1 cellular context compared by ENCODE assay signal in the genomic region with DNA sequence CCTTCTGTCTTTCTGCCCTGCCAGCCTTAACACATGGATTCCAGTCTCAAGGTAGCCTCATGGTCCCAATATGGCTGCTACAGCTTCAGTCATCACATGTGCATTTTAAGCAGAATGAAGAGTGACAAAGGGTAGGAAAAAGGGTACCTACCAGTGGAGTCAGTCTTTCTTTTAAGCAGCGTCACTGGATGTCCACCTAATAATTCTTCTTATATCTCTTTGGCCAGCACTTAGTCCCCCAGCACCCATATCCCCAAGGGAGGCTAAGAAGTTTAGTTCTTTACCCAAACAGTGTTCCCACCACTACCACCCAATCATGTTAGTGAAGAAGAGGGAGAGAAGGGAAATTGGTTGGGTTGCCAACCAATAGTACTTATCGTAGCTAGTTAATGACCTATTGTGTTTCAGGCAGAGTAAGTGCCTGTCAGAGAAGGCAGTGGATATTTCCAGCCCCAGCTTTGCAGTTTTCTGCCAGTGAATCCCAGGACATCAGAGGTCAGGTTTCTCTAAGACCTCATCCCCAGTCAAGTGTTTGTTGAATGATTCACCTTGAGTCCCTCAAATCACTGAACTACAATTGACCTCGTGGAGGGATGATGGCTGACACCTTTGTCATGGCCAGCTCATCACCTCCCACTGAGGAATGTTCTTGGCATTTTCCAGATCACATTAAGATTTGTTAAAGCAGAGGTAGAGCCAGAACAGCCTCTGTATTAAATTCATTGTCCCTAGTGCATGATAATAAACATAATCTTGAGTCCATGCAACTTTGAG.
TF ChIP-seq lines count a peak whose summit lies in the region.

No MANE protein-coding gene starts in this region.

TF ChIP-seq in HepG2, 621 proteins besides CTCF, POLR2A, EP300 and RAD21 (continued from another document):
- TF ChIP-seq, protein P1, sequence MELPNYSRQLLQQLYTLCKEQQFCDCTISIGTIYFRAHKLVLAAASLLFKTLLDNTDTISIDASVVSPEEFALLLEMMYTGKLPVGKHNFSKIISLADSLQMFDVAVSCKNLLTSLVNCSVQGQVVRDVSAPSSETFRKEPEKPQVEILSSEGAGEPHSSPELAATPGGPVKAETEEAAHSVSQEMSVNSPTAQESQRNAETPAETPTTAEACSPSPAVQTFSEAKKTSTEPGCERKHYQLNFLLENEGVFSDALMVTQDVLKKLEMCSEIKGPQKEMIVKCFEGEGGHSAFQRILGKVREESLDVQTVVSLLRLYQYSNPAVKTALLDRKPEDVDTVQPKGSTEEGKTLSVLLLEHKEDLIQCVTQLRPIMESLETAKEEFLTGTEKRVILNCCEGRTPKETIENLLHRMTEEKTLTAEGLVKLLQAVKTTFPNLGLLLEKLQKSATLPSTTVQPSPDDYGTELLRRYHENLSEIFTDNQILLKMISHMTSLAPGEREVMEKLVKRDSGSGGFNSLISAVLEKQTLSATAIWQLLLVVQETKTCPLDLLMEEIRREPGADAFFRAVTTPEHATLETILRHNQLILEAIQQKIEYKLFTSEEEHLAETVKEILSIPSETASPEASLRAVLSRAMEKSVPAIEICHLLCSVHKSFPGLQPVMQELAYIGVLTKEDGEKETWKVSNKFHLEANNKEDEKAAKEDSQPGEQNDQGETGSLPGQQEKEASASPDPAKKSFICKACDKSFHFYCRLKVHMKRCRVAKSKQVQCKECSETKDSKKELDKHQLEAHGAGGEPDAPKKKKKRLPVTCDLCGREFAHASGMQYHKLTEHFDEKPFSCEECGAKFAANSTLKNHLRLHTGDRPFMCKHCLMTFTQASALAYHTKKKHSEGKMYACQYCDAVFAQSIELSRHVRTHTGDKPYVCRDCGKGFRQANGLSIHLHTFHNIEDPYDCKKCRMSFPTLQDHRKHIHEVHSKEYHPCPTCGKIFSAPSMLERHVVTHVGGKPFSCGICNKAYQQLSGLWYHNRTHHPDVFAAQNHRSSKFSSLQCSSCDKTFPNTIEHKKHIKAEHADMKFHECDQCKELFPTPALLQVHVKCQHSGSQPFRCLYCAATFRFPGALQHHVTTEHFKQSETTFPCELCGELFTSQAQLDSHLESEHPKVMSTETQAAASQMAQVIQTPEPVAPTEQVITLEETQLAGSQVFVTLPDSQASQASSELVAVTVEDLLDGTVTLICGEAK (IDR thresholded peaks at IDR 0.05), result no peak
- TF ChIP-seq, protein P1 (CRISPR knock-in tag; IDR thresholded peaks at IDR 0.05), result no peak
- TF ChIP-seq ZNF749 (CRISPR knock-in tag; IDR thresholded peaks at IDR 0.05; ENCODE audit: borderline replicate concordance) (no peak), ZBTB7A (CRISPR knock-in tag; IDR thresholded peaks at IDR 0.05) (no peak), RARA (CRISPR knock-in tag; IDR thresholded peaks at IDR 0.05) (peak; percentile 87), ZNF292 (CRISPR knock-in tag; IDR thresholded peaks at IDR 0.05; ENCODE audit: borderline replicate concordance, low read depth) (no peak), SP4 (CRISPR knock-in tag; IDR thresholded peaks at IDR 0.05) (no peak), THYN1 (CRISPR knock-in tag; IDR thresholded peaks at IDR 0.05; ENCODE audit: borderline replicate concordance, low read depth) (no peak), ZNF33B (CRISPR knock-in tag; IDR thresholded peaks at IDR 0.05) (no peak), MZF1 (CRISPR knock-in tag; IDR thresholded peaks at IDR 0.05; ENCODE audit: borderline replicate concordance) (no peak), KDM5A (IDR thresholded peaks at IDR 0.05; ENCODE audit: borderline replicate concordance, low read length) (no peak), SOX13 (IDR thresholded peaks at IDR 0.05) (no peak), SOX13 (CRISPR knock-in tag; conservative IDR thresholded peaks at IDR 0.05 in 1 of 2, IDR thresholded peaks at IDR 0.05 in 1 of 2) (peak in 1 of 2 experiments; percentile 33; a peak in 1 of 4 replicates), RXRA (CRISPR knock-in tag; IDR thresholded peaks at IDR 0.05) (peak; percentile 46; the same call in 1 of the 2 replicates), FOSL2 (CRISPR knock-in tag; IDR thresholded peaks at IDR 0.05) (peak; percentile 79), ASH2L (IDR thresholded peaks at IDR 0.05; ENCODE audit: insufficient read length, low read depth, low read length) (no peak), ZNF44 (CRISPR knock-in tag; IDR thresholded peaks at IDR 0.05) (no peak), GFI1 (CRISPR knock-in tag; IDR thresholded peaks at IDR 0.05; ENCODE audit: borderline replicate concordance) (no peak), NR2F6 (IDR thresholded peaks at IDR 0.05) (no peak), NR2F6 (CRISPR knock-in tag; IDR thresholded peaks at IDR 0.05) (no peak), ZNF264 (CRISPR knock-in tag; IDR thresholded peaks at IDR 0.05) (no peak), ATF7-NPFF (CRISPR knock-in tag; IDR thresholded peaks at IDR 0.05; ENCODE audit: low read depth) (no peak), CBFB (CRISPR knock-in tag; IDR thresholded peaks at IDR 0.05) (no peak), BORCS8-MEF2B (CRISPR knock-in tag; IDR thresholded peaks at IDR 0.05) (no peak), SRY (CRISPR knock-in tag; IDR thresholded peaks at IDR 0.05) (no peak)
- TF ChIP-seq, protein P2, sequence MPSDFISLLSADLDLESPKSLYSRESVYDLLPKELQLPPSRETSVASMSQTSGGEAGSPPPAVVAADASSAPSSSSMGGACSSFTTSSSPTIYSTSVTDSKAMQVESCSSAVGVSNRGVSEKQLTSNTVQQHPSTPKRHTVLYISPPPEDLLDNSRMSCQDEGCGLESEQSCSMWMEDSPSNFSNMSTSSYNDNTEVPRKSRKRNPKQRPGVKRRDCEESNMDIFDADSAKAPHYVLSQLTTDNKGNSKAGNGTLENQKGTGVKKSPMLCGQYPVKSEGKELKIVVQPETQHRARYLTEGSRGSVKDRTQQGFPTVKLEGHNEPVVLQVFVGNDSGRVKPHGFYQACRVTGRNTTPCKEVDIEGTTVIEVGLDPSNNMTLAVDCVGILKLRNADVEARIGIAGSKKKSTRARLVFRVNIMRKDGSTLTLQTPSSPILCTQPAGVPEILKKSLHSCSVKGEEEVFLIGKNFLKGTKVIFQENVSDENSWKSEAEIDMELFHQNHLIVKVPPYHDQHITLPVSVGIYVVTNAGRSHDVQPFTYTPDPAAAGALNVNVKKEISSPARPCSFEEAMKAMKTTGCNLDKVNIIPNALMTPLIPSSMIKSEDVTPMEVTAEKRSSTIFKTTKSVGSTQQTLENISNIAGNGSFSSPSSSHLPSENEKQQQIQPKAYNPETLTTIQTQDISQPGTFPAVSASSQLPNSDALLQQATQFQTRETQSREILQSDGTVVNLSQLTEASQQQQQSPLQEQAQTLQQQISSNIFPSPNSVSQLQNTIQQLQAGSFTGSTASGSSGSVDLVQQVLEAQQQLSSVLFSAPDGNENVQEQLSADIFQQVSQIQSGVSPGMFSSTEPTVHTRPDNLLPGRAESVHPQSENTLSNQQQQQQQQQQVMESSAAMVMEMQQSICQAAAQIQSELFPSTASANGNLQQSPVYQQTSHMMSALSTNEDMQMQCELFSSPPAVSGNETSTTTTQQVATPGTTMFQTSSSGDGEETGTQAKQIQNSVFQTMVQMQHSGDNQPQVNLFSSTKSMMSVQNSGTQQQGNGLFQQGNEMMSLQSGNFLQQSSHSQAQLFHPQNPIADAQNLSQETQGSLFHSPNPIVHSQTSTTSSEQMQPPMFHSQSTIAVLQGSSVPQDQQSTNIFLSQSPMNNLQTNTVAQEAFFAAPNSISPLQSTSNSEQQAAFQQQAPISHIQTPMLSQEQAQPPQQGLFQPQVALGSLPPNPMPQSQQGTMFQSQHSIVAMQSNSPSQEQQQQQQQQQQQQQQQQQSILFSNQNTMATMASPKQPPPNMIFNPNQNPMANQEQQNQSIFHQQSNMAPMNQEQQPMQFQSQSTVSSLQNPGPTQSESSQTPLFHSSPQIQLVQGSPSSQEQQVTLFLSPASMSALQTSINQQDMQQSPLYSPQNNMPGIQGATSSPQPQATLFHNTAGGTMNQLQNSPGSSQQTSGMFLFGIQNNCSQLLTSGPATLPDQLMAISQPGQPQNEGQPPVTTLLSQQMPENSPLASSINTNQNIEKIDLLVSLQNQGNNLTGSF (CRISPR knock-in tag; IDR thresholded peaks at IDR 0.05), result no peak
- TF ChIP-seq, protein P3, sequence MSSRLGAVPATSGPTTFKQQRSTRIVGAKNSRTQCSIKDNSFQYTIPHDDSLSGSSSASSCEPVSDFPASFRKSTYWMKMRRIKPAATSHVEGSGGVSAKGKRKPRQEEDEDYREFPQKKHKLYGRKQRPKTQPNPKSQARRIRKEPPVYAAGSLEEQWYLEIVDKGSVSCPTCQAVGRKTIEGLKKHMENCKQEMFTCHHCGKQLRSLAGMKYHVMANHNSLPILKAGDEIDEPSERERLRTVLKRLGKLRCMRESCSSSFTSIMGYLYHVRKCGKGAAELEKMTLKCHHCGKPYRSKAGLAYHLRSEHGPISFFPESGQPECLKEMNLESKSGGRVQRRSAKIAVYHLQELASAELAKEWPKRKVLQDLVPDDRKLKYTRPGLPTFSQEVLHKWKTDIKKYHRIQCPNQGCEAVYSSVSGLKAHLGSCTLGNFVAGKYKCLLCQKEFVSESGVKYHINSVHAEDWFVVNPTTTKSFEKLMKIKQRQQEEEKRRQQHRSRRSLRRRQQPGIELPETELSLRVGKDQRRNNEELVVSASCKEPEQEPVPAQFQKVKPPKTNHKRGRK (CRISPR knock-in tag; IDR thresholded peaks at IDR 0.05), result no peak
TF ChIP-seq in HepG2: peak in this region for 4.
